ENCODE assay signal across 8 cellular contexts in genomic region chr6:52761673-52762491, GRCh38. TPM values are rescaled to one million over a fixed set of nuclear protein-coding genes. Genes with fewer than 3 reads are reported as not detected.
"Had no signal": no experiment of that assay in that cellular context is flagged by ENCODE, and none has a peak within 500 bp of the region (broad histone marks: within the 10 kb centered on the region; RNA-seq: fewer than 3 reads in every experiment).

No MANE protein-coding gene starts in this region.

RNA-seq across cellular contexts. Expression of gene GSTA2, which starts 1.4 kb away (rescaled TPM):
- total RNA-seq: activated CD8-positive, alpha-beta T cell treated with anti-CD3 and anti-CD28 coated beads, Interleukin-2, amount 10 ng/mL, durations not matched to agents 7 days and 5 days; activated naive CD8-positive, alpha-beta T cell treated with anti-CD3 and anti-CD28 coated beads, Interleukin-2, amount 10 ng/mL, durations not matched to agents 7 days and 5 days; breast epithelium; cerebellum; PC-3; SJSA1; T-helper 1 cell treated with Interleukin-12 subunit alpha and Interleukin-12 subunit beta and Interleukin-4 antibody, amounts not matched to agents 30 ng/mL and 1 ng/mL, for 36 hours; WTC11 had no signal

RNA-seq across cellular contexts. Expression of gene GSTA1, which starts 41.7 kb away (rescaled TPM):
- total RNA-seq: activated CD8-positive, alpha-beta T cell treated with anti-CD3 and anti-CD28 coated beads, Interleukin-2, amount 10 ng/mL, durations not matched to agents 7 days and 5 days; activated naive CD8-positive, alpha-beta T cell treated with anti-CD3 and anti-CD28 coated beads, Interleukin-2, amount 10 ng/mL, durations not matched to agents 7 days and 5 days; cerebellum; PC-3; T-helper 1 cell treated with Interleukin-12 subunit alpha and Interleukin-12 subunit beta and Interleukin-4 antibody, amounts not matched to agents 30 ng/mL and 1 ng/mL, for 36 hours had no signal
